In the genomic region with DNA sequence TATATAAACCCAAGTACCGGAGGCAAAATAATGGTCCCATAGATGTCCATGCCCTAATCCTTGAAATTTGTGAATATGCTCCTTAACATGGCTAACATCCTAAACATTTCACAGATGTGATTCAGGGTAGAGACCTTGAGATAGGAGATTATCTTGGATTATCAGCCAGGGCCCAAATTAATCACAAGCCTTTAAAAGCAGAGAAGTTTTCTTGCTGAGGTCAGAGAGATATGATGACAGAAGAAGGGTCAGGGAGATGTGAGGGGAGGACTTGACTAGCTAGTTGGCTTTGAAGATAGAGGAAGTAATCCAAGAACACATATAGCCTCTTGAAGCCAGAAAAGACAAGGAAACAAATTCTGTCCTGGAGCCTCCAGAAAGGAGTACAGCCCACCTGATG, we compare ENCODE assay signal across 20 cellular contexts.
"Had no signal": no experiment of that assay in that cellular context is flagged by ENCODE, and none has a peak within 500 bp of the region (broad histone marks: within the 10 kb centered on the region; RNA-seq: fewer than 3 reads in every experiment).

No MANE protein-coding gene starts in this region.

- H3K4me3 ChIP-seq: dorsolateral prefrontal cortex, gastrocnemius medialis, heart right ventricle, mucosa of descending colon, psoas muscle, stomach, thoracic aorta, transverse colon had no signal

- H3K27me3 ChIP-seq: dorsolateral prefrontal cortex, gastrocnemius medialis, heart right ventricle, neutrophil, stomach, transverse colon had no signal

- ATAC-seq: gastrocnemius medialis; heart right ventricle; left lobe of liver; mucosa of descending colon; naive thymus-derived CD8-positive, alpha-beta T cell; psoas muscle; sciatic nerve had no signal

- H3K36me3 ChIP-seq: gastrocnemius medialis, heart right ventricle, neutrophil, stomach, thoracic aorta, transverse colon had no signal

- DNase-seq: cortex of kidney; dorsolateral prefrontal cortex; effector CD8-positive, alpha-beta T cell; gastrocnemius medialis; heart right ventricle; hypothalamus; islet precursor cell; mammary epithelial cell; mucosa of descending colon; naive thymus-derived CD8-positive, alpha-beta T cell; psoas muscle; stimulated activated CD4-positive, alpha-beta T cell treated with anti-CD3 and anti-CD28 coated beads, Interleukin-12 subunit alpha, Interleukin-12 subunit beta, amount 100 ng/mL, for 4 hours; stimulated activated naive CD4-positive, alpha-beta T cell; stomach; substantia nigra; transverse colon had no signal
